Comparison of ENCODE assay signal across 28 cellular contexts in genomic region chr10:43045246-43045621, GRCh38. TPM values are rescaled to one million over a fixed set of nuclear protein-coding genes. Genes with fewer than 3 reads are reported as not detected.
DNase-seq lines count a peak whose midpoint lies in the region; ATAC-seq and TF ChIP-seq lines count a peak whose summit lies in the region.
"Had no signal": no experiment of that assay in that cellular context is flagged by ENCODE, and none has a peak within 500 bp of the region (broad histone marks: within the 10 kb centered on the region; RNA-seq: fewer than 3 reads in every experiment).

No MANE protein-coding gene starts in this region.

- peaks cover 12% of the 10 kb centered on the region for H3K27me3 ChIP-seq in lower lobe of right lung (ENCODE audit: low read depth)

- peaks cover 7% of the 10 kb centered on the region for H3K27me3 Mint-ChIP-seq in activated CD4-positive, alpha-beta memory T cell treated with anti-CD3 and anti-CD28 coated beads, Interleukin-2, amount 10 ng/mL, durations not matched to agents 7 days and 5 days
- H3K27me3 Mint-ChIP-seq in activated CD4-positive, alpha-beta memory T cell treated with anti-CD3 and anti-CD28 coated beads for 36 hours: peaks cover 6% of the 10 kb centered on the region

- no peak overlapping the region for H3K4me3 Mint-ChIP-seq in activated CD4-positive, alpha-beta memory T cell treated with anti-CD3 and anti-CD28 coated beads, Interleukin-2, amount 10 ng/mL, durations not matched to agents 7 days and 5 days
- H3K4me3 Mint-ChIP-seq in activated CD4-positive, alpha-beta memory T cell treated with anti-CD3 and anti-CD28 coated beads for 36 hours: no peak overlapping the region
- H3K4me3 Mint-ChIP-seq: activated naive CD4-positive, alpha-beta T cell treated with anti-CD3 and anti-CD28 coated beads, Interleukin-2, amount 10 ng/mL, durations not matched to agents 7 days and 5 days; B cell; brain; T-helper 1 cell treated with Interleukin-12 subunit alpha and Interleukin-12 subunit beta and Interleukin-4 antibody, amounts not matched to agents 30 μg/mL and 1 μg/mL, for 36 hours had no signal

- H3K27ac ChIP-seq in VCaP (peak overlapping the region; percentile 73), lower lobe of right lung (no peak overlapping the region)
- H3K27ac ChIP-seq: dorsolateral prefrontal cortex had no signal

- no peaks in the 10 kb centered on the region for H3K36me3 ChIP-seq in lower lobe of right lung

- intact Hi-C loops in activated CD4-positive, alpha-beta memory T cell treated with anti-CD3 and anti-CD28 coated beads for 36 hours (cut with micrococcal nuclease): no loop called here
- intact Hi-C loops in lower lobe of right lung (cut with DNase I): no loop called here
- intact Hi-C loops in sciatic nerve (cut with DNase I): no loop called here

- no peaks in the 10 kb centered on the region for H3K9me3 Mint-ChIP-seq in activated CD4-positive, alpha-beta memory T cell treated with anti-CD3 and anti-CD28 coated beads, Interleukin-2, amount 10 ng/mL, durations not matched to agents 7 days and 5 days
- H3K9me3 Mint-ChIP-seq in activated CD4-positive, alpha-beta memory T cell treated with anti-CD3 and anti-CD28 coated beads for 36 hours: no peaks in the 10 kb centered on the region
- H3K9me3 Mint-ChIP-seq: activated naive CD4-positive, alpha-beta T cell treated with anti-CD3 and anti-CD28 coated beads, Interleukin-2, amount 10 ng/mL, durations not matched to agents 7 days and 5 days; brain; T-helper 1 cell treated with Interleukin-12 subunit alpha and Interleukin-12 subunit beta and Interleukin-4 antibody, amounts not matched to agents 30 μg/mL and 1 μg/mL, for 36 hours had no signal

- no peaks in the 10 kb centered on the region for H3K4me1 ChIP-seq in lower lobe of right lung

- TF ChIP-seq CTCF in VCaP (conservative IDR thresholded peaks at IDR 0.05) (no peak), lower lobe of right lung (IDR thresholded peaks at IDR 0.05) (no peak)

- CTCF ChIA-PET in activated CD4-positive, alpha-beta memory T cell treated with anti-CD3 and anti-CD28 coated beads, Interleukin-2, amount 10 ng/mL, durations not matched to agents 7 days and 5 days (lab: Charles Lee): no interaction called here
- CTCF ChIA-PET in activated CD4-positive, alpha-beta memory T cell treated with anti-CD3 and anti-CD28 coated beads for 36 hours (lab: Charles Lee): no interaction called here

- ATAC-seq in lower lobe of right lung (no peak), sciatic nerve (no peak), HG02852 (IDR thresholded peaks at IDR 0.05; ENCODE audit: unreplicated experiment) (no peak)

- POLR2A ChIA-PET in activated CD4-positive, alpha-beta memory T cell treated with anti-CD3 and anti-CD28 coated beads, Interleukin-2, amount 10 ng/mL, durations not matched to agents 7 days and 5 days (lab: Charles Lee): no interaction called here
- POLR2A ChIA-PET in activated CD4-positive, alpha-beta memory T cell treated with anti-CD3 and anti-CD28 coated beads for 36 hours (lab: Charles Lee): no interaction called here

- H3K27ac Mint-ChIP-seq in activated CD4-positive, alpha-beta memory T cell treated with anti-CD3 and anti-CD28 coated beads, Interleukin-2, amount 10 ng/mL, durations not matched to agents 7 days and 5 days: no peak overlapping the region
- no peak overlapping the region for H3K27ac Mint-ChIP-seq in activated CD4-positive, alpha-beta memory T cell treated with anti-CD3 and anti-CD28 coated beads for 36 hours
- H3K27ac Mint-ChIP-seq: activated naive CD4-positive, alpha-beta T cell treated with anti-CD3 and anti-CD28 coated beads, Interleukin-2, amount 10 ng/mL, durations not matched to agents 7 days and 5 days; B cell; T-helper 1 cell treated with Interleukin-12 subunit alpha and Interleukin-12 subunit beta and Interleukin-4 antibody, amounts not matched to agents 30 μg/mL and 1 μg/mL, for 36 hours had no signal

- no peaks in the 10 kb centered on the region for H3K36me3 Mint-ChIP-seq in activated CD4-positive, alpha-beta memory T cell treated with anti-CD3 and anti-CD28 coated beads, Interleukin-2, amount 10 ng/mL, durations not matched to agents 7 days and 5 days (ENCODE audit: low read depth)
- no peaks in the 10 kb centered on the region for H3K36me3 Mint-ChIP-seq in activated CD4-positive, alpha-beta memory T cell treated with anti-CD3 and anti-CD28 coated beads for 36 hours
- H3K36me3 Mint-ChIP-seq: activated naive CD4-positive, alpha-beta T cell treated with anti-CD3 and anti-CD28 coated beads, Interleukin-2, amount 10 ng/mL, durations not matched to agents 7 days and 5 days; brain had no signal

- peak; percentile 8 for DNase-seq in activated CD4-positive, alpha-beta memory T cell treated with anti-CD3 and anti-CD28 coated beads, Interleukin-2, amount 10 ng/mL, durations not matched to agents 7 days and 5 days
- no peak for DNase-seq in activated CD4-positive, alpha-beta memory T cell treated with anti-CD3 and anti-CD28 coated beads for 36 hours
- DNase-seq in lower lobe of right lung (peak; percentile 23), sciatic nerve (ENCODE audit: low spot score) (peak; percentile 52), NOMO-1 treated with DMSO at 0.1 percent for 48 hours (lab: John Stamatoyannopoulos, UW; ENCODE audit: unreplicated experiment) (no peak), AG20443 (ENCODE audit: low spot score) (no peak)
- DNase-seq: activated CD4-positive, alpha-beta T cell treated with anti-CD3 and anti-CD28 coated beads, Interleukin-2, amount 50 U/mL, for 4 hours; activated CD4-positive, CD25-positive, alpha-beta regulatory T cell; activated CD8-positive, alpha-beta memory T cell treated with anti-CD3 and anti-CD28 coated beads, Interleukin-2, amount 50 U/mL, for 4 hours; activated naive CD4-positive, alpha-beta T cell treated with anti-CD3 and anti-CD28 coated beads, Interleukin-2, amount 10 ng/mL, durations not matched to agents 7 days and 5 days; cerebellar nuclear complex; DMS 273 treated with DMSO at 0.1 percent for 48 hours; KBM-7; mesendoderm; NCI-H1092; NCI-H1694 treated with DMSO at 0.1 percent for 48 hours; NCI-H446 treated with DMSO at 0.1 percent for 48 hours; nucleus accumbens; stimulated activated CD4-positive, alpha-beta T cell treated with anti-CD3 and anti-CD28 coated beads, Interleukin-1b, Interleukin-23, amount 100 ng/mL, for 48 hours; stimulated activated naive CD4-positive, alpha-beta T cell treated with Interleukin-2 at 50 U/mL for 16 hours had no signal

- no peak overlapping the region for H3K4me3 ChIP-seq in lower lobe of right lung
- H3K4me3 ChIP-seq: A549, dorsolateral prefrontal cortex, smooth muscle cell had no signal

- no peaks in the 10 kb centered on the region for H3K9me3 ChIP-seq in lower lobe of right lung
- H3K9me3 ChIP-seq: A549 had no signal

- H3K4me1 Mint-ChIP-seq in activated CD4-positive, alpha-beta memory T cell treated with anti-CD3 and anti-CD28 coated beads, Interleukin-2, amount 10 ng/mL, durations not matched to agents 7 days and 5 days: no peaks in the 10 kb centered on the region
- peaks cover 2% of the 10 kb centered on the region for H3K4me1 Mint-ChIP-seq in activated CD4-positive, alpha-beta memory T cell treated with anti-CD3 and anti-CD28 coated beads for 36 hours (ENCODE audit: low read depth)
- H3K4me1 Mint-ChIP-seq: activated naive CD4-positive, alpha-beta T cell treated with anti-CD3 and anti-CD28 coated beads, Interleukin-2, amount 10 ng/mL, durations not matched to agents 7 days and 5 days; B cell had no signal

RNA-seq across cellular contexts. Expression of gene RET, which starts 31.6 kb away (rescaled TPM):
- under 1 TPM; 0.28 to 0.50 TPM for total RNA-seq in activated CD4-positive, alpha-beta memory T cell treated with anti-CD3 and anti-CD28 coated beads, Interleukin-2, amount 10 ng/mL, durations not matched to agents 7 days and 5 days
- under 1 TPM; 0.07 to 0.17 TPM for total RNA-seq in activated CD4-positive, alpha-beta memory T cell treated with anti-CD3 and anti-CD28 coated beads for 36 hours
- total RNA-seq in lower lobe of right lung (0.68 TPM), sciatic nerve (0.80 TPM)

Comparison
In these comparisons a context has a peak if more than half of its experiments do, and no peak if none do; other contexts are left out.
1. DNase-seq: peak in activated CD4-positive, alpha-beta memory T cell treated with anti-CD3 and anti-CD28 coated beads, Interleukin-2, amount 10 ng/mL, durations not matched to agents 7 days and 5 days (single experiment), lower lobe of right lung (single experiment) and sciatic nerve (single experiment); none in activated CD4-positive, alpha-beta memory T cell treated with anti-CD3 and anti-CD28 coated beads for 36 hours (single experiment), NOMO-1 treated with DMSO at 0.1 percent for 48 hours (single experiment) and AG20443 (single experiment).